ENCODE assay signal across 8 cellular contexts in the genomic region with DNA sequence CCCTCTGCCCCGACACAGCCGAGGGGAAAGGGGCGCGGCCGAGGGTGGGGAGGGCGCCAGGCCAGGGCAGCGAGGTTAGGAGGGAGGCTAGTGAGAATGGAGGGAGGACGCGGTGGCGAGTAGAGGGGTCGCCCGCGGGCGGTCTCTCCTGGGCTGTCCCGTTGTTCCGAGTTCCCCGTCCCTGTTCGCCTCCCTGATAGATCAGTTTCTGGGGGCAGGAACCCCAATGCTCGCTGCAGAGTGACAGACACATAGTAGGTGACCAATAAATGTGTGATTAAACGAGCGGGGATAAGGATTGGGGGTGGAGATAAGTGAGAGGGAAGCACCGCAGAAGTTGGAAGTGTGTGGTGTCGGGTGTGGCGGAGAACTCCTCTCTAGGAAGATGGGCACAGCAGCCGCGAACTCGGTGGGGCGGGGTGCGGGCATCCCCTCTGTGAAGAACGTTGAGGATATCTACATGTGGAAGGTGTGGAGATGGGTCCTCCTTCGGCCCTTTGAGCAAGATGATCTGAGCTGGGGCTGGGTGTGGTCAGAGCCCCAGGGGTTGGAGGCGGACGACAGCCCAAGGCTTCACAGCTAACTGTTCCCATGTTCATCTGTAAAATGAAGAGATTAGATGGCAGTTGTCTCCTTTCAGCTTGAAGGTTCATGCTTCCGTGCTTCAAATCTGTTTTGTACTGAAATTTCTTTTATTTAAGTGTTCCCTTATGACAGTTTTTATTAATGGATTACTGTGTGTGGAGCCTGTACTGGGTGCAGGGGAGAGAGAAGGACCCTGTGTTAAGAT. TPM values are rescaled to one million over a fixed set of nuclear protein-coding genes. Genes with fewer than 3 reads are reported as not detected.
DNase-seq lines count a peak whose midpoint lies in the region; ATAC-seq and TF ChIP-seq lines count a peak whose summit lies in the region.

No MANE protein-coding gene starts in this region.

- no peak for TF ChIP-seq CTCF in vagina (IDR thresholded peaks at IDR 0.05)

- H3K27ac ChIP-seq in ectodermal cell (ENCODE audit: insufficient read depth, low read depth, low read length, poor library complexity, severe bottlenecking) (peak overlapping the region; percentile 91), vagina (peak overlapping the region; percentile 91)

- H3K36me3 ChIP-seq in ectodermal cell (ENCODE audit: control insufficient read depth, insufficient read depth, low read length) (no peaks in the 10 kb centered on the region), vagina (no peaks in the 10 kb centered on the region)

- H3K9me3 ChIP-seq in ectodermal cell (ENCODE audit: control insufficient read depth, low read length) (no peaks in the 10 kb centered on the region), mononuclear cell (ENCODE audit: low read depth, low read length) (no peaks in the 10 kb centered on the region), vagina (no peaks in the 10 kb centered on the region)

- peak; percentile 24 for DNase-seq in DMS53 treated with DMSO at 0.1 percent for 48 hours (lab: John Stamatoyannopoulos, UW; ENCODE audit: unreplicated experiment)
- DNase-seq in OCI-M1 (lab: John Stamatoyannopoulos, UW), result peak; percentile 29
- no peak for DNase-seq in vagina (ENCODE audit: extremely low spot score in 2 of 2)

- no peak for TF ChIP-seq POLR2A in vagina (IDR thresholded peaks at IDR 0.05)

- ATAC-seq in GM21515 (IDR thresholded peaks at IDR 0.05; ENCODE audit: unreplicated experiment) (peak; percentile 0), HG02938 (IDR thresholded peaks at IDR 0.05; ENCODE audit: unreplicated experiment) (no peak), HG03521 (IDR thresholded peaks at IDR 0.05; ENCODE audit: unreplicated experiment) (no peak)

- no peaks in the 10 kb centered on the region for H3K27me3 ChIP-seq in ectodermal cell (ENCODE audit: control insufficient read depth, insufficient read depth, low read length, poor library complexity, severe bottlenecking)
- H3K27me3 ChIP-seq in mononuclear cell (ENCODE audit: insufficient read depth, low read length), result no peaks in the 10 kb centered on the region
- H3K27me3 ChIP-seq in vagina, result no peaks in the 10 kb centered on the region

- H3K4me3 ChIP-seq in ectodermal cell (ENCODE audit: insufficient read depth, low read depth, low read length) (peak overlapping the region; percentile 70), mononuclear cell (ENCODE audit: low read length) (peak overlapping the region; percentile 78), vagina (peak overlapping the region; percentile 77 to 95)

- intact Hi-C loops in vagina (cut with DNase I), result no loop called here

- H3K4me1 ChIP-seq in ectodermal cell (ENCODE audit: control insufficient read depth, insufficient read depth, low read length) (peaks cover 49% of the 10 kb centered on the region), mononuclear cell (ENCODE audit: insufficient read depth, low read length) (peaks cover 47% of the 10 kb centered on the region), vagina (peaks cover 37% of the 10 kb centered on the region)

- 1 to 2% methylated on average over 34 of the region's 34 CpGs for WGBS in ectodermal cell, 2 experiments

RNA-seq across cellular contexts. Expression of gene ZNF775, which starts 0.7 kb away (rescaled TPM):
- polyA plus RNA-seq in ectodermal cell (2013, experiment 1 of 4), result 16.7 TPM
- 14.4 TPM for polyA plus RNA-seq in ectodermal cell (2013, experiment 2 of 4)
- polyA plus RNA-seq in ectodermal cell (2013, experiment 3 of 4), result 16.5 TPM
- polyA plus RNA-seq in ectodermal cell (2013, experiment 4 of 4), result 15.2 TPM
- 0.94 TPM for total RNA-seq in mononuclear cell
- 4.4 TPM for total RNA-seq in vagina

RNA-seq across cellular contexts. Expression of gene REPIN1, which starts 11.2 kb away (rescaled TPM):
- polyA plus RNA-seq in ectodermal cell (2013, experiment 1 of 4), result 75.3 TPM
- polyA plus RNA-seq in ectodermal cell (2013, experiment 2 of 4), result 83.3 TPM
- 73.8 TPM for polyA plus RNA-seq in ectodermal cell (2013, experiment 3 of 4)
- 79.6 TPM for polyA plus RNA-seq in ectodermal cell (2013, experiment 4 of 4)
- 49.2 TPM for total RNA-seq in mononuclear cell
- total RNA-seq in vagina, result 49.4 TPM

RNA-seq across cellular contexts. Expression of gene RARRES2, which starts 38.4 kb away (rescaled TPM):
- polyA plus RNA-seq in ectodermal cell (2013, experiment 1 of 4), result 4.9 TPM
- 3.5 TPM for polyA plus RNA-seq in ectodermal cell (2013, experiment 2 of 4)
- 5.2 TPM for polyA plus RNA-seq in ectodermal cell (2013, experiment 3 of 4)
- polyA plus RNA-seq in ectodermal cell (2013, experiment 4 of 4), result 5.9 TPM
- total RNA-seq in mononuclear cell (not detected), vagina (305 TPM)

RNA-seq across cellular contexts. Expression of gene ACTR3C, which starts 56.4 kb away (rescaled TPM):
- polyA plus RNA-seq in ectodermal cell (2013, experiment 1 of 4), result 0.93 TPM
- polyA plus RNA-seq in ectodermal cell (2013, experiment 2 of 4), result 0.44 TPM
- 0.48 TPM for polyA plus RNA-seq in ectodermal cell (2013, experiment 3 of 4)
- 0.20 TPM for polyA plus RNA-seq in ectodermal cell (2013, experiment 4 of 4)
- total RNA-seq in mononuclear cell (9.3 TPM), vagina (24.1 TPM)

RNA-seq across cellular contexts. Expression of gene LRRC61, which starts 56.6 kb away (rescaled TPM):
- polyA plus RNA-seq in ectodermal cell (2013, experiment 1 of 4), result 42.1 TPM
- 47.4 TPM for polyA plus RNA-seq in ectodermal cell (2013, experiment 2 of 4)
- 37.9 TPM for polyA plus RNA-seq in ectodermal cell (2013, experiment 3 of 4)
- 45.0 TPM for polyA plus RNA-seq in ectodermal cell (2013, experiment 4 of 4)
- 15.6 TPM for total RNA-seq in mononuclear cell
- total RNA-seq in vagina, result 14.0 TPM

Comparison
In these comparisons a context has a peak if more than half of its experiments do, and no peak if none do; other contexts are left out.
1. DNase-seq: peak in DMS53 treated with DMSO at 0.1 percent for 48 hours (single experiment) and OCI-M1 (single experiment); none in vagina (0 of 2).
2. RNA of gene RARRES2, which starts 38.4 kb away (total RNA-seq): 305 TPM in vagina (single experiment); not detected in mononuclear cell (single experiment); every median in the first group is over 100 times any median in the second.
3. Peak in every context shown above with its lines, with median percentiles within 50 percentile points of each other: H3K4me3 ChIP-seq.